In the genomic region with DNA sequence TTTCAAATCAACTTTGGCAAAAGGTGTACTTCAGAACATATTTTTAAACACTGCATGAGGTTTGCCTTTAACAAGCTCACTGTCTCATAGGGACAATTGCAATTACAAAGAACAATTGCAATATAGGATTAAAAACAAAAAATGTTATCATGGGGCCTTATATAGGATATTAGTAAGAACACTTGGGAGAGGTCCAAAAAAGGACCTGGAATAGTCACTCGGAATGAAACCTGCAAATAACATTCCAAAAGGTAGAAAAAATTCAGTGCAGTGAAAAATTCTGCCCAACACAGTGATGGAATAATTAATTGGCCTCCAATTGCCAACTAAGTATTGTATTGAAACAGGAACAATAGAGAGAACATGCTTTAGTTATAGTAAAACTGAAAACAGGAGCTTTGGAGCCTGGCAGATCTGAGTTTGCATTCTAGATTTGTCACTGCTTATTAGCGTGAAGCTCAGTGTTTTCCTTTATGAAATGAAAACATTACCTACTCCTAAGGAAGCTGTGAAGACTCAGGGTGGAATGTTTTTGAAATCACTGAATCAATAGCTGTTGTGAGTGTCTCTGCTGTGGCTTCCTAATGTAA, we compare ENCODE assay signal across 15 cellular contexts.
"Had no signal": no experiment of that assay in that cellular context is flagged by ENCODE, and none has a peak within 500 bp of the region (broad histone marks: within the 10 kb centered on the region; RNA-seq: fewer than 3 reads in every experiment).

No MANE protein-coding gene starts in this region.

- ATAC-seq: activated CD4-positive, CD25-positive, alpha-beta regulatory T cell treated with anti-CD3 and anti-CD28 coated beads, Interleukin-2, amount 50 U/mL, for 24 hours; activated naive CD4-positive, alpha-beta T cell treated with anti-CD3 and anti-CD28 coated beads, Interleukin-2, amount 50 U/mL, for 72 hours; heart right ventricle; left lung; natural killer cell treated with Interleukin-12 subunit alpha and Interleukin-12 subunit beta and Interleukin-15 and Interleukin-18, amount 100 ng/mL, for 72 hours had no signal

- DNase-seq: activated CD4-positive, alpha-beta T cell treated with anti-CD3 and anti-CD28 coated beads, Interleukin-2, amount 50 U/mL, for 4 hours; activated effector memory CD4-positive, alpha-beta T cell treated with Interleukin-2 at 50 U/mL for 16 hours; activated T-cell treated with anti-CD3 and anti-CD28 coated beads, Interleukin-2, amount 50 U/mL, for 24 hours; amygdala; foreskin melanocyte; heart right ventricle; islet precursor cell; left lung; stimulated activated CD4-positive, alpha-beta T cell treated with anti-CD3 and anti-CD28 coated beads, Interleukin-4, amount 100 ng/mL, for 24 hours; stomach had no signal

- H3K4me1 ChIP-seq: left lung, stomach had no signal

- H3K27me3 ChIP-seq: heart right ventricle, left lung, stomach had no signal

- H3K27ac ChIP-seq: heart right ventricle, left lung, stomach had no signal

- H3K9me3 ChIP-seq: heart right ventricle, left lung, stomach had no signal

- FAIRE-seq: colon had no signal

- H3K36me3 Mint-ChIP-seq: activated naive CD4-positive, alpha-beta T cell treated with anti-CD3 and anti-CD28 coated beads, Interleukin-2, amount 50 U/mL, for 72 hours; memory B cell; natural killer cell treated with Interleukin-12 subunit alpha and Interleukin-12 subunit beta and Interleukin-15 and Interleukin-18, amount 100 ng/mL, for 72 hours had no signal

- H3K4me1 Mint-ChIP-seq: memory B cell had no signal

- H3K4me3 Mint-ChIP-seq: activated T-cell treated with anti-CD3 and anti-CD28 coated beads, Interleukin-2, amount 50 U/mL, for 24 hours; memory B cell; natural killer cell treated with Interleukin-12 subunit alpha and Interleukin-12 subunit beta and Interleukin-15 and Interleukin-18, amount 100 ng/mL, for 72 hours had no signal

- H3K27ac Mint-ChIP-seq: activated naive CD4-positive, alpha-beta T cell treated with anti-CD3 and anti-CD28 coated beads, Interleukin-2, amount 50 U/mL, for 72 hours; activated T-cell treated with anti-CD3 and anti-CD28 coated beads, Interleukin-2, amount 50 U/mL, for 24 hours; memory B cell; natural killer cell treated with Interleukin-12 subunit alpha and Interleukin-12 subunit beta and Interleukin-15 and Interleukin-18, amount 100 ng/mL, for 72 hours had no signal

- H3K27me3 Mint-ChIP-seq: activated T-cell treated with anti-CD3 and anti-CD28 coated beads, Interleukin-2, amount 50 U/mL, for 24 hours; memory B cell; natural killer cell treated with Interleukin-12 subunit alpha and Interleukin-12 subunit beta and Interleukin-15 and Interleukin-18, amount 100 ng/mL, for 72 hours had no signal

- H3K4me3 ChIP-seq: heart right ventricle, left lung, stomach had no signal

- H3K36me3 ChIP-seq: heart right ventricle, left lung, stomach had no signal
